ENCODE assay signal across 9 cellular contexts in the genomic region with DNA sequence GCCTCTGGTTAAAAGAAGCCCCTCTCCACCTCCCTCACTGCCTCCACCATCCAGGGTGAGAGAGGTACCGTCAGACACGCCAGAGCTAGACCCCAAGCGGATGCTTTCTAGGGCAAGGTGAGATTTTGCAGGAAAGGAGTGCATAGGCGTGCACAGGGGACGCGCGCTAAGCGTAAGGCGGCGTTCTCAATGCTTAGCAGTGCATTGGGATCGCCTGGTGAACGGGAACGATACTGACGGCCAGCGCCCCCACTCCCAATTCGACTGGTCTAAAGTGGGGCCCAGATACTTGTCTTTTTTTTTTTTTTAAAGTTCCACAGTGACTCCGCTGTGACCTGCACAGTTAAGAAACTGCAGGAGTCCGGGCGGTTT. TPM values are rescaled to one million over a fixed set of nuclear protein-coding genes. Genes with fewer than 3 reads are reported as not detected.
DNase-seq lines count a peak whose midpoint lies in the region; ATAC-seq and TF ChIP-seq lines count a peak whose summit lies in the region.
"Had no signal": no experiment of that assay in that cellular context is flagged by ENCODE, and none has a peak within 500 bp of the region (broad histone marks: within the 10 kb centered on the region; RNA-seq: fewer than 3 reads in every experiment).

No MANE protein-coding gene starts in this region.

- H3K27me3 ChIP-seq in BJ (ENCODE audit: control insufficient read depth, insufficient read depth, low read length) (no peaks in the 10 kb centered on the region), SJCRH30 (no peaks in the 10 kb centered on the region), trophoblast cell (ENCODE audit: insufficient read depth, low read length) (no peaks in the 10 kb centered on the region)

- no peak overlapping the region for H4K8ac ChIP-seq in trophoblast cell (ENCODE audit: low read depth, low read length)

- no peak overlapping the region for H2BK5ac ChIP-seq in trophoblast cell (ENCODE audit: low read depth, low read length, poor library complexity)

- WGBS in trophoblast cell (ENCODE audit: extremely low coverage, insufficient coverage, insufficient read length), result no CpG with 5 or more reads among the region's 19 CpGs

- DNase-seq in BJ (ENCODE audit: low read depth) (no peak), SJCRH30 (no peak), foreskin fibroblast (no peak), trophoblast cell (no peak), DMS79 (lab: John Stamatoyannopoulos, UW) (no peak), hypothalamus (lab: John Stamatoyannopoulos, UW) (no peak)

- peak overlapping the region; percentile 63 for H3K4me2 ChIP-seq in trophoblast cell (ENCODE audit: low read length)

- peaks cover 2% of the 10 kb centered on the region for H3K79me1 ChIP-seq in trophoblast cell (ENCODE audit: low read length)

- H3K4me3 ChIP-seq in BJ (ENCODE audit: low read depth, low read length) (peak overlapping the region; percentile 35), SJCRH30 (peak overlapping the region; percentile 54), foreskin fibroblast (ENCODE audit: low read depth in 1 of 2, low read length in 2 of 2) (peak overlapping the region; percentile 45 to 49), trophoblast cell (ENCODE audit: low read depth, low read length) (no peak overlapping the region)

- peak overlapping the region; percentile 55; the same call in 1 of the 2 replicates for H3K27ac ChIP-seq in SJCRH30
- H3K27ac ChIP-seq in trophoblast cell (ENCODE audit: low read depth, low read length), result no peak overlapping the region
- H3K27ac ChIP-seq: WERI-Rb-1 had no signal

- no peak overlapping the region for H3K23ac ChIP-seq in trophoblast cell (ENCODE audit: low read length)

- H4K91ac ChIP-seq in trophoblast cell (ENCODE audit: low read depth, low read length), result no peak overlapping the region

- H2AK5ac ChIP-seq in trophoblast cell (ENCODE audit: low read length), result no peak overlapping the region

- H3K18ac ChIP-seq in trophoblast cell (ENCODE audit: low read length), result no peak overlapping the region

- H3K36me3 ChIP-seq in BJ (ENCODE audit: control insufficient read depth, insufficient read depth, low read length) (no peaks in the 10 kb centered on the region), SJCRH30 (peaks cover 11% of the 10 kb centered on the region), trophoblast cell (ENCODE audit: control insufficient read depth in 1 of 2, insufficient read depth in 2 of 2, low read length in 2 of 2) (no peaks in the 10 kb centered on the region)
- H3K36me3 ChIP-seq: WERI-Rb-1 had no signal

- no peak overlapping the region for H2AFZ ChIP-seq in trophoblast cell (ENCODE audit: insufficient read depth, low read length, poor library complexity)

- no peak overlapping the region for H3K9ac ChIP-seq in trophoblast cell (ENCODE audit: low read length)

- H3K14ac ChIP-seq in trophoblast cell (ENCODE audit: low read length), result no peak overlapping the region

- TF ChIP-seq CTCF in BJ (IDR thresholded peaks at IDR 0.05; ENCODE audit: insufficient read depth, low read depth, low read length) (no peak), foreskin fibroblast (IDR thresholded peaks at IDR 0.05; ENCODE audit: low read depth, low read length) (no peak)

- no peak overlapping the region for H2BK120ac ChIP-seq in trophoblast cell (ENCODE audit: insufficient read depth, low read length, poor library complexity)

- ATAC-seq in HG02938 (IDR thresholded peaks at IDR 0.05; ENCODE audit: unreplicated experiment) (no peak), HG02678 (IDR thresholded peaks at IDR 0.05; ENCODE audit: unreplicated experiment) (no peak)

- POLR2A ChIA-PET in BJ (lab: Charles Lee), result interaction anchor here (0.6 kb wide), 2 partner anchors 9 to 128 kb away, joined by 3 to 5 read pairs; no protein-coding TSS in a partner anchor

- CTCF ChIA-PET in BJ (lab: Yijun Ruan, JAX), result interaction anchor here (0.6 to 3.4 kb wide), 26 partner anchors 9 to 822 kb away, joined by 3 to 24 read pairs (median 4); no protein-coding TSS in a partner anchor

- no peaks in the 10 kb centered on the region for H3K4me1 ChIP-seq in SJCRH30
- peaks cover 5 to 10% of the 10 kb centered on the region in 2 experiments for H3K4me1 ChIP-seq in trophoblast cell (ENCODE audit: control insufficient read depth in 1 of 2, insufficient read depth in 2 of 2, low read length in 2 of 2)

- no peaks in the 10 kb centered on the region for H3K79me2 ChIP-seq in trophoblast cell (ENCODE audit: control insufficient read depth, insufficient read depth, low read length, poor library complexity)

- no peak overlapping the region for H4K12ac ChIP-seq in trophoblast cell (ENCODE audit: low read depth, low read length)

- H3K4ac ChIP-seq in trophoblast cell (ENCODE audit: low read depth, low read length), result no peak overlapping the region

- H2BK12ac ChIP-seq in trophoblast cell (ENCODE audit: low read length), result no peak overlapping the region

- no peaks in the 10 kb centered on the region; the same call in 1 of the 2 replicates for H3K9me3 ChIP-seq in SJCRH30 (replicated peaks)
- H3K9me3 ChIP-seq in trophoblast cell (ENCODE audit: insufficient read depth, low read depth, low read length), result peaks cover 2% of the 10 kb centered on the region

RNA-seq across cellular contexts. Expression of gene CREBBP, which starts 57.9 kb away (rescaled TPM):
- 6.0 and 6.6 TPM in 2 replicates for polyA plus RNA-seq in BJ (2011; rRNA removed)
- polyA minus RNA-seq in BJ (2011; rRNA and poly(A)+ RNA removed), result 31.4 and 41.9 TPM in 2 replicates
- total RNA-seq in SJCRH30 (2014; rRNA removed; shearing (Covaris generic)), result 18.8 and 23.3 TPM in 2 replicates
- polyA plus RNA-seq in trophoblast cell (2013), result 31.9 and 34.3 TPM in 2 replicates
